In genomic region chr4:74624351-74625151, GRCh38 we compare ENCODE assay signal across 9 cellular contexts.
A peak's percentile ranks its signal among the peaks of the same experiment; 100 is the strongest.
DNase-seq lines count a peak whose midpoint lies in the region; ATAC-seq, FAIRE-seq and TF ChIP-seq lines count a peak whose summit lies in the region.
"Had no signal": no experiment of that assay in that cellular context is flagged by ENCODE, and none has a peak within 500 bp of the region (broad histone marks: within the 10 kb centered on the region; RNA-seq: fewer than 3 reads in every experiment).

No MANE protein-coding gene starts in this region.

- no peaks in the 10 kb centered on the region for H3K79me2 ChIP-seq in keratinocyte (ENCODE audit: control insufficient read depth, insufficient read depth, low read length)

- H3K36me3 Mint-ChIP-seq in activated naive CD8-positive, alpha-beta T cell treated with anti-CD3 and anti-CD28 coated beads for 36 hours: no peaks in the 10 kb centered on the region
- H3K36me3 Mint-ChIP-seq: activated naive CD8-positive, alpha-beta T cell had no signal

- no peaks in the 10 kb centered on the region for H3K27me3 ChIP-seq in keratinocyte (ENCODE audit: control insufficient read depth, extremely low read depth, insufficient read depth, low read length)

- H3K4me3 ChIP-seq in keratinocyte (ENCODE audit: control insufficient read depth in 2 of 3, extremely low read depth in 1 of 3, insufficient read depth in 2 of 3, low read depth in 1 of 3, low read length in 3 of 3): peak overlapping the region in 1 of 3 experiments; percentile 11

- H3K9ac ChIP-seq in keratinocyte (ENCODE audit: control insufficient read depth, extremely low read depth, insufficient read depth, low read length): peak overlapping the region; percentile 40

- H3K4me3 Mint-ChIP-seq in activated naive CD8-positive, alpha-beta T cell treated with anti-CD3 and anti-CD28 coated beads for 36 hours: no peak overlapping the region
- H3K4me3 Mint-ChIP-seq: activated naive CD8-positive, alpha-beta T cell had no signal

- H2AFZ ChIP-seq in keratinocyte (ENCODE audit: control insufficient read depth, low read length): no peak overlapping the region

- FAIRE-seq in keratinocyte (lab: Jason Lieb, UNC): peak; percentile 71

- in situ Hi-C loops in KBM-7 (cut with MboI; ENCODE audit: low pct_unique_long_range_greater_than_20kb, low sequenced_read_pairs): no loop called here

- no peaks in the 10 kb centered on the region for H3K9me3 Mint-ChIP-seq in activated naive CD8-positive, alpha-beta T cell treated with anti-CD3 and anti-CD28 coated beads for 36 hours

- ATAC-seq in GM18907 (IDR thresholded peaks at IDR 0.05; ENCODE audit: unreplicated experiment) (no peak), GM19328 (IDR thresholded peaks at IDR 0.05; ENCODE audit: unreplicated experiment) (no peak), GM21515 (IDR thresholded peaks at IDR 0.05; ENCODE audit: unreplicated experiment) (no peak)

- TF ChIP-seq CTCF in AG09319 (IDR thresholded peaks at IDR 0.05; ENCODE audit: low read depth, low read length): no peak
- no peak for TF ChIP-seq CTCF in keratinocyte (optimal IDR thresholded peaks at IDR 0.05 in 1 of 3, IDR thresholded peaks at IDR 0.05 in 1 of 3, conservative IDR thresholded peaks at IDR 0.05 in 1 of 3; ENCODE audit: extremely low read depth in 1 of 3, insufficient read depth in 2 of 3, low read length in 3 of 3)

- H3K4me2 ChIP-seq in keratinocyte (ENCODE audit: control insufficient read depth, extremely low read depth, insufficient read depth, low read depth, low read length): peak overlapping the region; percentile 53

- DNase-seq in AG09319 (ENCODE audit: extremely low read depth, low read depth) (peak; percentile 22), KBM-7 (peak; percentile 32), keratinocyte (ENCODE audit: low read depth, low spot score) (no peak), NCI-H2196 (lab: John Stamatoyannopoulos, UW; ENCODE audit: unreplicated experiment) (no peak)
- no peak for DNase-seq in activated naive CD8-positive, alpha-beta T cell treated with anti-CD3 and anti-CD28 coated beads for 36 hours

- peaks cover 5% of the 10 kb centered on the region for H3K27me3 Mint-ChIP-seq in activated naive CD8-positive, alpha-beta T cell treated with anti-CD3 and anti-CD28 coated beads for 36 hours
- H3K27me3 Mint-ChIP-seq: activated naive CD8-positive, alpha-beta T cell had no signal

- H3K27ac ChIP-seq in keratinocyte (ENCODE audit: control insufficient read depth, insufficient read depth, low read length): peak overlapping the region; percentile 68

- dilution Hi-C loops in keratinocyte (cut with MboI; ENCODE audit: extremely low pct_ligation_motif_present, low sequenced_read_pairs): no loop called here

- H3K4me1 ChIP-seq in keratinocyte (ENCODE audit: control insufficient read depth, extremely low read depth, insufficient read depth, low read length): peaks cover 62% of the 10 kb centered on the region

- H4K20me1 ChIP-seq in keratinocyte (ENCODE audit: control insufficient read depth, extremely low read depth, insufficient read depth, low read length): no peaks in the 10 kb centered on the region

- peak overlapping the region; percentile 40 for H3K27ac Mint-ChIP-seq in activated naive CD8-positive, alpha-beta T cell treated with anti-CD3 and anti-CD28 coated beads for 36 hours
- H3K27ac Mint-ChIP-seq: activated naive CD8-positive, alpha-beta T cell had no signal

- H3K9me3 ChIP-seq in keratinocyte (ENCODE audit: control insufficient read depth, low read depth, low read length): no peaks in the 10 kb centered on the region

- no peaks in the 10 kb centered on the region for H3K9me1 ChIP-seq in keratinocyte (ENCODE audit: control insufficient read depth, extremely low read depth, insufficient read depth, low read length)

- no peaks in the 10 kb centered on the region for H3K36me3 ChIP-seq in keratinocyte (ENCODE audit: control insufficient read depth in 2 of 2, extremely low read depth in 1 of 2, insufficient read depth in 2 of 2, low read length in 2 of 2)

- peaks cover 28% of the 10 kb centered on the region for H3K4me1 Mint-ChIP-seq in activated naive CD8-positive, alpha-beta T cell treated with anti-CD3 and anti-CD28 coated beads for 36 hours

Comparison
In these comparisons a context has a peak if more than half of its experiments do, and no peak if none do; other contexts are left out.
1. DNase-seq: peak in AG09319 (single experiment) and KBM-7 (single experiment); none in activated naive CD8-positive, alpha-beta T cell treated with anti-CD3 and anti-CD28 coated beads for 36 hours (single experiment), keratinocyte (single experiment) and NCI-H2196 (single experiment).